32 cellular contexts compared by ENCODE assay signal in genomic region chr5:125883223-125883622, GRCh38.
"Had no signal": no experiment of that assay in that cellular context is flagged by ENCODE, and none has a peak within 500 bp of the region (broad histone marks: within the 10 kb centered on the region; RNA-seq: fewer than 3 reads in every experiment).

No MANE protein-coding gene starts in this region.

- H3K36me3 ChIP-seq: brain microvascular endothelial cell, MG63, SJSA1 had no signal

- H3K4me2 ChIP-seq: KMS-11 had no signal

- H3K9ac ChIP-seq: KMS-11 had no signal

- H3K27ac ChIP-seq: brain microvascular endothelial cell, KMS-11, SJSA1 had no signal

- DNase-seq: activated B cell treated with CpG ODN at 0.5 μM for 24 hours; activated CD4-positive, alpha-beta memory T cell treated with anti-CD3 and anti-CD28 coated beads for 36 hours; activated CD4-positive, alpha-beta T cell treated with anti-CD3 and anti-CD28 coated beads for 1 hour; activated CD4-positive, alpha-beta T cell treated with anti-CD3 and anti-CD28 coated beads, Interleukin-2, amount 10 ng/mL, durations not matched to agents 7 days and 5 days; activated CD8-positive, alpha-beta memory T cell treated with anti-CD3 and anti-CD28 coated beads for 24 hours; activated gamma-delta T cell; activated naive CD4-positive, alpha-beta T cell treated with anti-CD3 and anti-CD28 coated beads for 36 hours; activated T-cell treated with anti-CD3 and anti-CD28 coated beads for 4 hours; activated T-cell treated with anti-CD3 and anti-CD28 coated beads, Interleukin-2, amount 50 U/mL, for 48 hours; brain microvascular endothelial cell; central memory CD4-positive, alpha-beta T cell; MG63; MV-4-11; NCI-H1092 treated with DMSO at 0.1 percent for 48 hours; NCI-H1417 treated with DMSO at 0.1 percent for 48 hours; NCI-H1694; NCI-H2029; NCI-H2107; NCI-H2171 treated with DMSO at 0.1 percent for 48 hours; NCI-H226; NCI-H526; NCI-H82; NK-92 treated with Interleukin-12 subunit alpha and Interleukin-12 subunit beta, amount 100 ng/mL, for 24 hours; OCI-M1; RPMI8226; SHP77; SW 1271 had no signal

- H3K4me3 ChIP-seq: MG63, SJSA1 had no signal

- ATAC-seq: activated T-helper 17 cell treated with anti-CD3 and anti-CD28 coated beads, Interleukin-2, amount 50 U/mL, for 72 hours; Panc1; SK-N-SH treated with all-trans-retinoic acid at 6 μM for 48 hours had no signal

- H3K27me3 ChIP-seq: brain microvascular endothelial cell, SJSA1 had no signal

- H3K9me3 ChIP-seq: MG63, SJSA1 had no signal

- H3K4me1 ChIP-seq: SJSA1 had no signal
